In genomic region chr3:117080899-117081298, GRCh38 we compare ENCODE assay signal across 18 cellular contexts.
DNase-seq lines count a peak whose midpoint lies in the region; FAIRE-seq and TF ChIP-seq lines count a peak whose summit lies in the region.
"Had no signal": no experiment of that assay in that cellular context is flagged by ENCODE, and none has a peak within 500 bp of the region (broad histone marks: within the 10 kb centered on the region; RNA-seq: fewer than 3 reads in every experiment).

No MANE protein-coding gene starts in this region.

- no peak overlapping the region for H3K4me3 Mint-ChIP-seq in neural progenitor cell
- H3K4me3 Mint-ChIP-seq: B cell; CD4-positive, alpha-beta T cell had no signal

- no peak overlapping the region for H2BK20ac ChIP-seq in H1 (ENCODE audit: low read length)

- H2AFZ ChIP-seq in H1 (ENCODE audit: low read length) (no peak overlapping the region), neural progenitor cell (replicated peaks) (peak overlapping the region; percentile 79)
- H2AFZ ChIP-seq: GM23248 had no signal

- no peak overlapping the region for H3K4me3 ChIP-seq in HUES48 (ENCODE audit: low read depth, low read length)
- no peak overlapping the region for H3K4me3 ChIP-seq in H1 (ENCODE audit: extremely low read depth in 1 of 4, insufficient read depth in 2 of 4, low read depth in 3 of 4, low read length in 4 of 4)
- H3K4me3 ChIP-seq in iPS-20b (ENCODE audit: low read length), result peak overlapping the region; percentile 3; the same call in 1 of the 2 replicates
- no peak overlapping the region for H3K4me3 ChIP-seq in neural progenitor cell
- H3K4me3 ChIP-seq in spleen, result no peak overlapping the region
- H3K4me3 ChIP-seq: GM12878, GM23248 had no signal

- H3K36me3 Mint-ChIP-seq in neural progenitor cell, result no peaks in the 10 kb centered on the region

- H3K36me3 ChIP-seq in HUES48 (ENCODE audit: control insufficient read depth, insufficient read depth, low read length) (no peaks in the 10 kb centered on the region), H1 (ENCODE audit: control insufficient read depth in 2 of 4, insufficient read depth in 4 of 4, low read length in 3 of 4) (no peaks in the 10 kb centered on the region), iPS-20b (ENCODE audit: insufficient read depth, low read depth, low read length) (no peaks in the 10 kb centered on the region), neural progenitor cell (no peaks in the 10 kb centered on the region), spleen (no peaks in the 10 kb centered on the region)

- H3F3A ChIP-seq in neural progenitor cell (ENCODE audit: low read depth), result no peaks in the 10 kb centered on the region

- H3K9me3 ChIP-seq in HUES48 (ENCODE audit: control insufficient read depth, insufficient read depth, low read length), result no peaks in the 10 kb centered on the region
- no peaks in the 10 kb centered on the region for H3K9me3 ChIP-seq in H1 (ENCODE audit: insufficient read depth in 2 of 2, low read depth in 1 of 2, low read length in 1 of 2)
- no peaks in the 10 kb centered on the region for H3K9me3 ChIP-seq in iPS-20b (ENCODE audit: insufficient read depth, low read depth, low read length)
- no peaks in the 10 kb centered on the region for H3K9me3 ChIP-seq in neural progenitor cell (ENCODE audit: low read depth)
- H3K9me3 ChIP-seq in spleen, result no peaks in the 10 kb centered on the region

- no peak overlapping the region for H4K91ac ChIP-seq in H1 (replicated peaks; ENCODE audit: insufficient read length, low read length)

- no peak overlapping the region for H3K23ac ChIP-seq in H1 (ENCODE audit: insufficient read length)

- TF ChIP-seq CTCF in H1 (IDR thresholded peaks at IDR 0.05; ENCODE audit: control extremely low read depth in 1 of 3, insufficient read depth in 1 of 3, low read depth in 1 of 3, low read length in 3 of 3) (no peak), neural progenitor cell (IDR thresholded peaks at IDR 0.05) (no peak), spleen (IDR thresholded peaks at IDR 0.05 in 8 of 11, conservative IDR thresholded peaks at IDR 0.05 in 3 of 11) (no peak)

- no peak overlapping the region for H3K56ac ChIP-seq in H1 (replicated peaks; ENCODE audit: insufficient read length, low read depth, low read length)

- no peak overlapping the region for H4K5ac ChIP-seq in H1 (ENCODE audit: insufficient read length, low read depth, low read length)

- CTCF ChIA-PET in H1 (lab: Charles Lee; ENCODE audit: partially characterized antibody), result interaction anchor here (1.1 to 1.3 kb wide), 2 partner anchors 22 to 112 kb away, joined by 3 to 4 read pairs; no protein-coding TSS in a partner anchor

- no peaks in the 10 kb centered on the region for H3K79me2 ChIP-seq in H1 (ENCODE audit: control insufficient read depth in 1 of 2, insufficient read depth in 2 of 2, low read length in 2 of 2)
- H3K79me2 ChIP-seq in neural progenitor cell (ENCODE audit: low read depth), result no peaks in the 10 kb centered on the region

- DNase-seq in H1 (ENCODE audit: low read depth in 1 of 2, low spot score in 2 of 2) (peak in 1 of 2 experiments; percentile 29), neural progenitor cell (ENCODE audit: low spot score) (no peak), superior temporal gyrus (ENCODE audit: extremely low spot score) (no peak), DMS53 treated with DMSO at 0.1 percent for 48 hours (lab: John Stamatoyannopoulos, UW; ENCODE audit: unreplicated experiment) (no peak), spleen (no peak)
- DNase-seq: C1 segment of cervical spinal cord; Calu3; CD4-positive, alpha-beta T cell; DMS 273 treated with DMSO at 0.1 percent for 48 hours; DMS79; GM23248 had no signal

- WGBS in H1 (ENCODE audit: extremely low coverage in 1 of 2, insufficient coverage in 1 of 2, insufficient read length in 1 of 2, insufficient replicate concordance in 2 of 2, low coverage in 1 of 2, low lambda C conversion rate in 2 of 2, missing lambda C conversion rate in 1 of 2), 2 experiments, result 9% methylated on average over 2 of the region's 2 CpGs; no CpG with 5 or more reads in 1 of the 2 experiments
- WGBS in spleen, 5 donors, result 62 to 86% (median 81%) methylated on average over 2 of the region's 2 CpGs

- no peak overlapping the region for H3K4ac ChIP-seq in H1 (replicated peaks; ENCODE audit: insufficient read length, low read depth, low read length)

- H2BK15ac ChIP-seq in H1 (ENCODE audit: low read length), result no peak overlapping the region

- H3K27me3 Mint-ChIP-seq in neural progenitor cell (ENCODE audit: insufficient read depth, low read depth), result peaks cover 2% of the 10 kb centered on the region
- H3K27me3 Mint-ChIP-seq: B cell; CD4-positive, alpha-beta T cell had no signal

- H3K27me3 ChIP-seq in HUES48 (ENCODE audit: control insufficient read depth, insufficient read depth, low read length) (no peaks in the 10 kb centered on the region), H1 (replicated peaks in 1 of 4; ENCODE audit: control insufficient read depth in 3 of 4, extremely low read depth in 1 of 4, insufficient read depth in 3 of 4, low read length in 3 of 4) (no peaks in the 10 kb centered on the region), iPS-20b (ENCODE audit: insufficient read depth, low read length) (no peaks in the 10 kb centered on the region), neural progenitor cell (no peaks in the 10 kb centered on the region), spleen (replicated peaks in 1 of 7) (no peaks in the 10 kb centered on the region)

- H3K27ac ChIP-seq in HUES48 (ENCODE audit: low read depth, low read length) (peak overlapping the region; percentile 47), H1 (ENCODE audit: low read depth, low read length) (no peak overlapping the region), iPS-20b (ENCODE audit: low read length) (no peak overlapping the region), neural progenitor cell (no peak overlapping the region), spleen (no peak overlapping the region)
- H3K27ac ChIP-seq: GM23248 had no signal

- H3K4me2 ChIP-seq in H1 (ENCODE audit: insufficient read depth in 1 of 2, low read depth in 2 of 2, low read length in 2 of 2) (peak overlapping the region; percentile 26 to 29; a peak in 2 of 4 replicates), neural progenitor cell (no peak overlapping the region)

- H2BK120ac ChIP-seq in H1 (replicated peaks; ENCODE audit: low read depth, low read length), result no peak overlapping the region

- H3K4me1 ChIP-seq in HUES48 (ENCODE audit: control insufficient read depth, insufficient read depth, low read length) (peaks cover 15% of the 10 kb centered on the region), H1 (replicated peaks in 1 of 4; ENCODE audit: control insufficient read depth in 3 of 4, insufficient read depth in 4 of 4, low read length in 3 of 4) (peaks cover 5 to 11% (median 7%) of the 10 kb centered on the region in 4 experiments; a peak in 5 of 7 replicates), iPS-20b (ENCODE audit: insufficient read depth, low read length) (peaks cover 15% of the 10 kb centered on the region), neural progenitor cell (peaks cover 3% of the 10 kb centered on the region), spleen (no peaks in the 10 kb centered on the region)

- H4K20me1 ChIP-seq in H1 (replicated peaks in 1 of 2; ENCODE audit: control insufficient read depth in 1 of 2, insufficient read depth in 2 of 2, low read length in 2 of 2), result no peaks in the 10 kb centered on the region
- no peaks in the 10 kb centered on the region for H4K20me1 ChIP-seq in neural progenitor cell (ENCODE audit: low read depth)

- H3K23me2 ChIP-seq in H1 (ENCODE audit: low read depth, low read length), result no peaks in the 10 kb centered on the region

- H4K8ac ChIP-seq in H1 (ENCODE audit: extremely low read depth, insufficient read depth, low read length), result no peak overlapping the region

- H3K9ac ChIP-seq in HUES48 (ENCODE audit: low read depth, low read length), result no peak overlapping the region
- H3K9ac ChIP-seq in H1 (replicated peaks in 1 of 4; ENCODE audit: extremely low read depth in 1 of 4, low read depth in 3 of 4, low read length in 3 of 4), result no peak overlapping the region
- no peak overlapping the region for H3K9ac ChIP-seq in iPS-20b (ENCODE audit: low read depth, low read length)
- no peak overlapping the region for H3K9ac ChIP-seq in neural progenitor cell
- H3K9ac ChIP-seq: GM23248 had no signal

- peaks cover 10% of the 10 kb centered on the region for H3K4me1 Mint-ChIP-seq in neural progenitor cell
- H3K4me1 Mint-ChIP-seq: B cell had no signal

- no peak overlapping the region for H2AK5ac ChIP-seq in H1 (ENCODE audit: low read depth, low read length)

- no peak overlapping the region for H3K14ac ChIP-seq in H1 (ENCODE audit: insufficient read length)

- intact Hi-C loops in spleen (cut with DNase I; ENCODE audit: low total_unique reads), result no loop called here

- TF ChIP-seq EP300 in H1 (IDR thresholded peaks at IDR 0.05; ENCODE audit: borderline replicate concordance in 1 of 2, low read depth in 2 of 2, low read length in 2 of 2), result no peak

- TF ChIP-seq RAD21 in H1 (IDR thresholded peaks at IDR 0.05 in 1 of 2, conservative IDR thresholded peaks at IDR 0.05 in 1 of 2; ENCODE audit: low read depth in 2 of 2, low read length in 2 of 2), result no peak

- no peaks in the 10 kb centered on the region for H3K79me1 ChIP-seq in H1 (ENCODE audit: low read depth, low read length)

- TF ChIP-seq POLR2A in H1 (IDR thresholded peaks at IDR 0.05; ENCODE audit: control extremely low read depth in 1 of 2, low read depth in 2 of 2, low read length in 2 of 2), result no peak
- TF ChIP-seq POLR2A in spleen (IDR thresholded peaks at IDR 0.05), result no peak

- POLR2A ChIA-PET in H1 (lab: Charles Lee; ENCODE audit: partially characterized antibody), result no interaction called here

- no peaks in the 10 kb centered on the region for H3K9me3 Mint-ChIP-seq in neural progenitor cell

- no peak overlapping the region for H3K27ac Mint-ChIP-seq in neural progenitor cell
- H3K27ac Mint-ChIP-seq: B cell; CD4-positive, alpha-beta T cell had no signal

- no peak overlapping the region for H2BK5ac ChIP-seq in H1 (ENCODE audit: low read depth, low read length)

- no peak overlapping the region for H2BK12ac ChIP-seq in H1 (ENCODE audit: low read depth, low read length)

- FAIRE-seq in H1 (lab: Jason Lieb, UNC), result peak; percentile 80
- FAIRE-seq: A204.1, GM12878, GM18507, HTR-8/SVneo had no signal

- H3K18ac ChIP-seq in H1 (ENCODE audit: extremely low read depth, low read length), result no peak overlapping the region

TF ChIP-seq in H1, 55 proteins besides CTCF, POLR2A, EP300 and RAD21:
- TF ChIP-seq JUND (IDR thresholded peaks at IDR 0.05; ENCODE audit: low read length) (peak; percentile 67), TEAD4 (IDR thresholded peaks at IDR 0.05; ENCODE audit: low read depth, low read length) (peak; percentile 66; the same call in 1 of the 2 replicates), HDAC2 (IDR thresholded peaks at IDR 0.05; ENCODE audit: borderline replicate concordance in 1 of 2, low read depth in 2 of 2, low read length in 2 of 2) (0 out of 4 replicates have a peak, but pooled peaks of 1 of the 2 experiments have one; percentile 27), KDM1A (IDR thresholded peaks at IDR 0.05; ENCODE audit: borderline replicate concordance, low read length) (no peak)
